Comparison of ENCODE assay signal across 14 cellular contexts in genomic region chr12:117073611-117074010, GRCh38. TPM values are rescaled to one million over a fixed set of nuclear protein-coding genes. Genes with fewer than 3 reads are reported as not detected.
A peak's percentile ranks its signal among the peaks of the same experiment; 100 is the strongest.
DNase-seq lines count a peak whose midpoint lies in the region; ATAC-seq and TF ChIP-seq lines count a peak whose summit lies in the region.
"Had no signal": no experiment of that assay in that cellular context is flagged by ENCODE, and none has a peak within 500 bp of the region (broad histone marks: within the 10 kb centered on the region; RNA-seq: fewer than 3 reads in every experiment).

No MANE protein-coding gene starts in this region.

- H3K27me3 ChIP-seq in right cardiac atrium (ENCODE audit: control insufficient read depth, insufficient read depth) (no peaks in the 10 kb centered on the region), BLaER1 (no peaks in the 10 kb centered on the region), gastrocnemius medialis (peaks cover 0 to 4% (median 0%) of the 10 kb centered on the region in 3 donors)

- intact Hi-C loops in Right ventricle myocardium superior (cut with DNase I) (no loop called here), right cardiac atrium (cut with DNase I) (no loop called here), left ventricle myocardium superior (cut with micrococcal nuclease) (no loop called here), gastrocnemius medialis (cut with DNase I; ENCODE audit: low total_unique reads) (no loop called here)

- H3K4me2 ChIP-seq in BLaER1, result peak overlapping the region; percentile 25; the same call in 1 of the 2 replicates

- no peak for ATAC-seq in Right ventricle myocardium superior (ENCODE audit: poor library complexity)
- ATAC-seq in right cardiac atrium, result no peak
- peak; percentile 3 for ATAC-seq in left ventricle myocardium superior
- ATAC-seq in gastrocnemius medialis, result peak; percentile 44 to 52
- no peak for ATAC-seq in HG03565 (IDR thresholded peaks at IDR 0.05; ENCODE audit: unreplicated experiment)
- ATAC-seq: HCT116 had no signal

- no peaks in the 10 kb centered on the region for H4K20me1 ChIP-seq in BLaER1

- H3K4me1 Mint-ChIP-seq in glutamatergic neuron (ENCODE audit: low read depth, unreplicated experiment), result no peaks in the 10 kb centered on the region

- TF ChIP-seq CTCF in gastrocnemius medialis (IDR thresholded peaks at IDR 0.05 in 4 of 5, conservative IDR thresholded peaks at IDR 0.05 in 1 of 5) (no peak), glutamatergic neuron (IDR thresholded peaks at IDR 0.05; ENCODE audit: partially characterized antibody, unreplicated experiment) (no peak)

- no peaks in the 10 kb centered on the region for H3K27me3 Mint-ChIP-seq in glutamatergic neuron (ENCODE audit: unreplicated experiment)
- H3K27me3 Mint-ChIP-seq: CD4-positive, alpha-beta T cell; IgD-negative memory B cell had no signal

- no peak overlapping the region for H3K4me3 Mint-ChIP-seq in glutamatergic neuron (ENCODE audit: unreplicated experiment)
- H3K4me3 Mint-ChIP-seq: CD4-positive, alpha-beta T cell; IgD-negative memory B cell had no signal

- H3K27ac Mint-ChIP-seq in glutamatergic neuron (ENCODE audit: unreplicated experiment), result no peak overlapping the region
- H3K27ac Mint-ChIP-seq: CD4-positive, alpha-beta T cell; IgD-negative memory B cell had no signal

- no peaks in the 10 kb centered on the region for H3K36me3 Mint-ChIP-seq in glutamatergic neuron (ENCODE audit: unreplicated experiment)

- H3K27ac ChIP-seq in right cardiac atrium (ENCODE audit: low read length) (no peak overlapping the region), BLaER1 (peak overlapping the region; percentile 39; the same call in 1 of the 2 replicates), gastrocnemius medialis (peak overlapping the region in 2 of 4 donors; percentile 28 to 55)
- H3K27ac ChIP-seq: 22Rv1 had no signal

- H3K4me3 ChIP-seq in right cardiac atrium (ENCODE audit: low read length), result no peak overlapping the region
- no peak overlapping the region for H3K4me3 ChIP-seq in BLaER1
- H3K4me3 ChIP-seq in gastrocnemius medialis, result no peak overlapping the region

- H3K9me3 ChIP-seq in right cardiac atrium (ENCODE audit: control insufficient read depth, low read length) (no peaks in the 10 kb centered on the region), BLaER1 (no peaks in the 10 kb centered on the region), gastrocnemius medialis (no peaks in the 10 kb centered on the region)

- H3K9ac ChIP-seq in BLaER1, result no peak overlapping the region

- 81% methylated on average over 5 of the region's 5 CpGs for whole genome bisulfite sequencing in right cardiac atrium

- peak; percentile 1 for DNase-seq in Right ventricle myocardium superior
- DNase-seq in right cardiac atrium, result no peak
- DNase-seq in left ventricle myocardium superior, result peak; percentile 21
- no peak for DNase-seq in gastrocnemius medialis
- no peak for DNase-seq in glutamatergic neuron
- DNase-seq: Calu3; CD4-positive, alpha-beta T cell; DMS 273 treated with DMSO at 0.1 percent for 48 hours had no signal

- H3K4me1 ChIP-seq in right cardiac atrium (ENCODE audit: control insufficient read depth, insufficient read depth, low read length) (peaks cover 3% of the 10 kb centered on the region), BLaER1 (peaks cover 97% of the 10 kb centered on the region), gastrocnemius medialis (no peaks in the 10 kb centered on the region)

- TF ChIP-seq POLR2A in gastrocnemius medialis (IDR thresholded peaks at IDR 0.05), result no peak

- in situ Hi-C loops in gastrocnemius medialis (cut with MboI; ENCODE audit: low sequenced_read_pairs in 4 of 4), result no loop called here

- H3K36me3 ChIP-seq in BLaER1 (peaks cover 17% of the 10 kb centered on the region; the same call in 1 of the 2 replicates), gastrocnemius medialis (no peaks in the 10 kb centered on the region)

- H3K9me3 Mint-ChIP-seq in glutamatergic neuron (ENCODE audit: unreplicated experiment), result no peaks in the 10 kb centered on the region
- H3K9me3 Mint-ChIP-seq: CD4-positive, alpha-beta T cell; IgD-negative memory B cell had no signal

RNA-seq across cellular contexts. Expression of gene TESC, which starts 25.6 kb away (rescaled TPM):
- total RNA-seq in Right ventricle myocardium superior (93.6 TPM), right cardiac atrium (10 to 100 TPM; 23.1 to 98.5 (median 57.6) TPM), left ventricle myocardium superior (115 TPM), gastrocnemius medialis (1 to 10 TPM; 1.2 to 4.1 (median 2.5) TPM), glutamatergic neuron (ENCODE audit: unreplicated experiment) (0.93 TPM)
- polyA plus RNA-seq in right cardiac atrium, result 71.7 TPM
- total RNA-seq: A673 had no signal

Comparison
In these comparisons a context has a peak if more than half of its experiments do, and no peak if none do; other contexts are left out.
1. ATAC-seq: peak in left ventricle myocardium superior (single experiment) and gastrocnemius medialis (2 of 2); none in Right ventricle myocardium superior (single experiment), right cardiac atrium (0 of 2) and HG03565 (single experiment).
2. DNase-seq: peak in Right ventricle myocardium superior (single experiment) and left ventricle myocardium superior (single experiment); none in right cardiac atrium (0 of 3), gastrocnemius medialis (0 of 2) and glutamatergic neuron (single experiment).
3. RNA of gene TESC, which starts 25.6 kb away (total RNA-seq): 115 TPM in left ventricle myocardium superior (single experiment), 93.6 TPM in Right ventricle myocardium superior (single experiment) and 23.1 to 98.5 TPM in right cardiac atrium; 1.2 to 4.1 TPM in gastrocnemius medialis and 0.93 TPM in glutamatergic neuron (single experiment); every median in the first group is over 4 times any median in the second.